24 cellular contexts compared by ENCODE assay signal in genomic region chr5:86896916-86897315, GRCh38.
"Had no signal": no experiment of that assay in that cellular context is flagged by ENCODE, and none has a peak within 500 bp of the region (broad histone marks: within the 10 kb centered on the region; RNA-seq: fewer than 3 reads in every experiment).

No MANE protein-coding gene starts in this region.

- H3K4me1 ChIP-seq: esophagus squamous epithelium, gastrocnemius medialis, heart right ventricle, left lung had no signal

- H3K27me3 ChIP-seq: dorsolateral prefrontal cortex, esophagus squamous epithelium, gastrocnemius medialis, left lung had no signal

- H3K4me3 ChIP-seq: coronary artery, dorsolateral prefrontal cortex, esophagus squamous epithelium, gastrocnemius medialis, heart right ventricle, left lung, lung, mucosa of descending colon had no signal

- H3K27ac ChIP-seq: coronary artery, dorsolateral prefrontal cortex, epithelial cell of prostate, esophagus squamous epithelium, gastrocnemius medialis, heart right ventricle, left lung had no signal

- ATAC-seq: esophagus mucosa; gastrocnemius medialis; heart right ventricle; left cardiac atrium; left lung; left ventricle myocardium superior; mucosa of descending colon; naive thymus-derived CD8-positive, alpha-beta T cell had no signal

- DNase-seq: dermis blood vessel endothelial cell; dorsolateral prefrontal cortex; effector CD4-positive, alpha-beta T cell; effector memory CD4-positive, alpha-beta T cell; erythroblast; esophagus squamous epithelium; foreskin fibroblast; foreskin melanocyte; gastrocnemius medialis; glutamatergic neuron; head of caudate nucleus; heart right ventricle; hippocampal formation; left cardiac atrium; left lung; left ventricle myocardium superior; mammary epithelial cell; mucosa of descending colon; naive B cell; naive thymus-derived CD8-positive, alpha-beta T cell had no signal

- H3K36me3 ChIP-seq: esophagus squamous epithelium, gastrocnemius medialis, heart right ventricle, left lung had no signal
